Comparison of ENCODE assay signal across 32 cellular contexts in genomic region chr7:6133249-6133648, GRCh38.
"Had no signal": no experiment of that assay in that cellular context is flagged by ENCODE, and none has a peak within 500 bp of the region (broad histone marks: within the 10 kb centered on the region; RNA-seq: fewer than 3 reads in every experiment).

No MANE protein-coding gene starts in this region.

- H3K4me1 Mint-ChIP-seq: activated B cell treated with CpG ODN at 0.5 μM for 24 hours; activated naive CD4-positive, alpha-beta T cell treated with anti-CD3 and anti-CD28 coated beads, Interleukin-2, amount 10 ng/mL, durations not matched to agents 7 days and 5 days; activated naive CD8-positive, alpha-beta T cell treated with anti-CD3 and anti-CD28 coated beads, Interleukin-2, amount 50 U/mL, for 24 hours; brain had no signal

- H3K27me3 ChIP-seq: ascending aorta, cardiac muscle cell had no signal

- ATAC-seq: activated CD8-positive, alpha-beta T cell treated with anti-CD3 and anti-CD28 coated beads for 36 hours; activated naive CD8-positive, alpha-beta T cell treated with anti-CD3 and anti-CD28 coated beads, Interleukin-2, amount 50 U/mL, for 24 hours; T-cell had no signal

- H3K4me3 Mint-ChIP-seq: activated B cell treated with CpG ODN at 0.5 μM for 24 hours; activated CD4-positive, alpha-beta memory T cell treated with anti-CD3 and anti-CD28 coated beads for 36 hours; activated CD4-positive, alpha-beta T cell treated with anti-CD3 and anti-CD28 coated beads, Interleukin-2, amount 10 ng/mL, durations not matched to agents 24 days and 14 days; activated CD8-positive, alpha-beta T cell treated with anti-CD3 and anti-CD28 coated beads for 36 hours; activated naive CD4-positive, alpha-beta T cell treated with anti-CD3 and anti-CD28 coated beads, Interleukin-2, amount 10 ng/mL, durations not matched to agents 7 days and 5 days; activated naive CD4-positive, alpha-beta T cell treated with anti-CD3 and anti-CD28 coated beads, Interleukin-2, amount 50 U/mL, for 24 hours; activated naive CD8-positive, alpha-beta T cell; activated naive CD8-positive, alpha-beta T cell treated with anti-CD3 and anti-CD28 coated beads, Interleukin-2, amount 10 ng/mL, durations not matched to agents 7 days and 5 days; activated naive CD8-positive, alpha-beta T cell treated with anti-CD3 and anti-CD28 coated beads, Interleukin-2, amount 50 U/mL, for 24 hours; activated T-cell treated with anti-CD3 and anti-CD28 coated beads, Interleukin-2, amount 50 U/mL, for 24 hours; activated T-helper 1 cell treated with anti-CD3 and anti-CD28 coated beads, Interleukin-12 subunit alpha, Interleukin-12 subunit beta, Interleukin-2, Interleukin-4 antibody, amounts not matched to agents 30 ng/mL and 10 ng/mL and 1 ng/mL, durations not matched to agents 14 hours and 24 hours and 36 hours; brain; T-cell; T-helper 2 cell treated with Interferon-gamma antibody and Interleukin-4, amounts not matched to agents 5 μg/mL and 100 μg/mL, for 36 hours had no signal

- H3K27me3 Mint-ChIP-seq: activated B cell treated with CpG ODN at 0.5 μM for 24 hours; activated CD4-positive, alpha-beta memory T cell treated with anti-CD3 and anti-CD28 coated beads for 36 hours; activated CD4-positive, alpha-beta T cell treated with anti-CD3 and anti-CD28 coated beads, Interleukin-2, amount 10 ng/mL, durations not matched to agents 24 days and 14 days; activated CD8-positive, alpha-beta T cell treated with anti-CD3 and anti-CD28 coated beads for 36 hours; activated naive CD4-positive, alpha-beta T cell treated with anti-CD3 and anti-CD28 coated beads, Interleukin-2, amount 10 ng/mL, durations not matched to agents 7 days and 5 days; activated naive CD4-positive, alpha-beta T cell treated with anti-CD3 and anti-CD28 coated beads, Interleukin-2, amount 50 U/mL, for 24 hours; activated naive CD8-positive, alpha-beta T cell; activated naive CD8-positive, alpha-beta T cell treated with anti-CD3 and anti-CD28 coated beads, Interleukin-2, amount 10 ng/mL, durations not matched to agents 7 days and 5 days; activated naive CD8-positive, alpha-beta T cell treated with anti-CD3 and anti-CD28 coated beads, Interleukin-2, amount 50 U/mL, for 24 hours; activated T-cell treated with anti-CD3 and anti-CD28 coated beads, Interleukin-2, amount 50 U/mL, for 24 hours; brain; T-cell had no signal

- H3K27ac Mint-ChIP-seq: activated B cell treated with CpG ODN at 0.5 μM for 24 hours; activated CD4-positive, alpha-beta memory T cell treated with anti-CD3 and anti-CD28 coated beads for 36 hours; activated CD4-positive, alpha-beta T cell treated with anti-CD3 and anti-CD28 coated beads, Interleukin-2, amount 10 ng/mL, durations not matched to agents 24 days and 14 days; activated naive CD4-positive, alpha-beta T cell treated with anti-CD3 and anti-CD28 coated beads, Interleukin-2, amount 10 ng/mL, durations not matched to agents 7 days and 5 days; activated naive CD4-positive, alpha-beta T cell treated with anti-CD3 and anti-CD28 coated beads, Interleukin-2, amount 50 U/mL, for 24 hours; activated naive CD8-positive, alpha-beta T cell; activated naive CD8-positive, alpha-beta T cell treated with anti-CD3 and anti-CD28 coated beads, Interleukin-2, amount 10 ng/mL, durations not matched to agents 7 days and 5 days; activated naive CD8-positive, alpha-beta T cell treated with anti-CD3 and anti-CD28 coated beads, Interleukin-2, amount 50 U/mL, for 24 hours; activated T-cell treated with anti-CD3 and anti-CD28 coated beads, Interleukin-2, amount 50 U/mL, for 24 hours; activated T-helper 1 cell treated with anti-CD3 and anti-CD28 coated beads, Interleukin-12 subunit alpha, Interleukin-12 subunit beta, Interleukin-2, Interleukin-4 antibody, amounts not matched to agents 30 ng/mL and 10 ng/mL and 1 ng/mL, durations not matched to agents 14 hours and 24 hours and 36 hours; activated T-helper 2 cell treated with anti-CD3 and anti-CD28 coated beads, Interferon-gamma antibody, Interleukin-2, Interleukin-4, amounts not matched to agents 10 μg/mL and 5 μg/mL and 100 μg/mL, durations not matched to agents 14 hours and 24 hours and 36 hours; brain; T-cell; T-helper 2 cell treated with Interferon-gamma antibody and Interleukin-4, amounts not matched to agents 5 μg/mL and 100 μg/mL, for 36 hours had no signal

- H3K27ac ChIP-seq: ascending aorta, cardiac muscle cell, VCaP had no signal

- DNase-seq: activated B cell treated with CpG ODN at 0.5 μM for 24 hours; activated CD4-positive, alpha-beta memory T cell treated with anti-CD3 and anti-CD28 coated beads for 36 hours; activated CD4-positive, alpha-beta T cell treated with anti-CD3 and anti-CD28 coated beads for 4 hours; activated CD4-positive, alpha-beta T cell treated with anti-CD3 and anti-CD28 coated beads, Interleukin-2, amount 10 ng/mL, durations not matched to agents 24 days and 14 days; activated CD4-positive, alpha-beta T cell treated with anti-CD3 and anti-CD28 coated beads, Interleukin-2, amount 50 U/mL, for 1 hour; activated CD4-positive, alpha-beta T cell treated with anti-CD3 and anti-CD28 coated beads, Interleukin-2, amount 50 U/mL, for 4 hours; activated CD4-positive, CD25-positive, alpha-beta regulatory T cell treated with anti-CD3 and anti-CD28 coated beads, Interleukin-2, amount 50 U/mL, for 72 hours; activated CD8-positive, alpha-beta memory T cell treated with anti-CD3 and anti-CD28 coated beads, Interleukin-2, amount 50 U/mL, for 4 hours; activated CD8-positive, alpha-beta T cell treated with anti-CD3 and anti-CD28 coated beads for 36 hours; activated effector memory CD4-positive, alpha-beta T cell treated with Interleukin-2 at 50 U/mL for 16 hours; activated gamma-delta T cell; activated naive CD4-positive, alpha-beta T cell treated with anti-CD3 and anti-CD28 coated beads, Interleukin-2, amount 10 ng/mL, durations not matched to agents 7 days and 5 days; activated naive CD4-positive, alpha-beta T cell treated with Interleukin-2 at 50 U/mL for 16 hours; activated naive CD8-positive, alpha-beta T cell treated with anti-CD3 and anti-CD28 coated beads, Interleukin-2, amount 10 ng/mL, durations not matched to agents 7 days and 5 days; activated naive CD8-positive, alpha-beta T cell treated with anti-CD3 and anti-CD28 coated beads, Interleukin-2, amount 50 U/mL, for 24 hours; activated T-cell treated with anti-CD3 and anti-CD28 coated beads, Interleukin-2, amount 50 U/mL, for 24 hours; activated T-cell treated with anti-CD3 and anti-CD28 coated beads, Interleukin-2, amount 50 U/mL, for 48 hours; amygdala; anterior cingulate cortex; caudate nucleus; T-cell; T-helper 2 cell; T-helper 9 cell had no signal

- H3K4me1 ChIP-seq: ascending aorta had no signal

- H3K9me3 Mint-ChIP-seq: activated B cell treated with CpG ODN at 0.5 μM for 24 hours; activated CD4-positive, alpha-beta memory T cell treated with anti-CD3 and anti-CD28 coated beads for 36 hours; activated CD4-positive, alpha-beta T cell treated with anti-CD3 and anti-CD28 coated beads, Interleukin-2, amount 10 ng/mL, durations not matched to agents 24 days and 14 days; activated CD8-positive, alpha-beta T cell treated with anti-CD3 and anti-CD28 coated beads for 36 hours; activated naive CD4-positive, alpha-beta T cell treated with anti-CD3 and anti-CD28 coated beads, Interleukin-2, amount 10 ng/mL, durations not matched to agents 7 days and 5 days; activated naive CD4-positive, alpha-beta T cell treated with anti-CD3 and anti-CD28 coated beads, Interleukin-2, amount 50 U/mL, for 24 hours; activated naive CD8-positive, alpha-beta T cell treated with anti-CD3 and anti-CD28 coated beads, Interleukin-2, amount 10 ng/mL, durations not matched to agents 7 days and 5 days; activated naive CD8-positive, alpha-beta T cell treated with anti-CD3 and anti-CD28 coated beads, Interleukin-2, amount 50 U/mL, for 24 hours; activated T-cell treated with anti-CD3 and anti-CD28 coated beads, Interleukin-2, amount 50 U/mL, for 24 hours; activated T-helper 1 cell treated with anti-CD3 and anti-CD28 coated beads, Interleukin-12 subunit alpha, Interleukin-12 subunit beta, Interleukin-2, Interleukin-4 antibody, amounts not matched to agents 30 ng/mL and 10 ng/mL and 1 ng/mL, durations not matched to agents 14 hours and 24 hours and 36 hours; activated T-helper 2 cell treated with anti-CD3 and anti-CD28 coated beads, Interferon-gamma antibody, Interleukin-2, Interleukin-4, amounts not matched to agents 10 μg/mL and 5 μg/mL and 100 μg/mL, durations not matched to agents 14 hours and 24 hours and 36 hours; T-cell; T-helper 2 cell treated with Interferon-gamma antibody and Interleukin-4, amounts not matched to agents 5 μg/mL and 100 μg/mL, for 36 hours had no signal
